ENCODE assay signal across 8 cellular contexts in the genomic region with DNA sequence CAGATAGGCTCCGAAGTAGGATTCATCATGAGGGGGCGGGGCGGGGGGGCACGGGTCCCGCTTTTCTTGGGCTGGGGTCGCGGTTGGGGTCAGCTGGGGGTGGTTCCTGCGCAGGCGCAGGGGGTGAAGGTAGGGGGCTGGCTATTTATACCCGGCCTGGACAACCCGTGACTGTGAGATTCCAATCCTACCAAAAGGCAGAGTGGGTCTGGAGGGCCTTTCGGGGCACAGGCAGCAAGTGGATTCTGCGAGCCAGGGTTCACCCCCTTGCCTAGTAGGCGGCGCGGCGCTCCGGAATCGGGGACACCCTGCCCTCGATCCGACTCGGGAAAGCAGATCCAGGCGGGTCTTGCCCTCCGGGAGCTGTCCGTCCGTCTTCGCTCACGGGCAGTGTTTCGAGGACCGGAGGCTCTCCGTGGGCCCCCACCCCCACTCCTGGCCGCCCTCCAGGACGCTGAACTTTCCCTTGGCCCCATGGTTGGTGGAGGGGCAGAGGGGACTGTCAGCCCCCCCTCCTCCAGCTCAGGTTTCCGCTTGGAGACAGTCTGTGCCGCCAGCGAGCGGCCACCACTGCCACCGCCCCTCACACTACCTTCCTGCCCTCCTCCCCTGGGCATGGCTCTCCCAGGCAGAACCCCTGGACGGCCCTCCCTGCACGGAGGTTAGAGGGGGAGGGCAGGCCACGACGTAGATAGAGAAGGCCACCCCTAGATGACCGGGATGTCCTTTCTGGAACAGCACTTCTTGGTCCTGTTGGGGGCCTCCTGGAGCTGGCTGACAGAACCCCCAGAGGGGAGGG. TPM values are rescaled to one million over a fixed set of nuclear protein-coding genes. Genes with fewer than 3 reads are reported as not detected.
DNase-seq lines count a peak whose midpoint lies in the region; ATAC-seq and TF ChIP-seq lines count a peak whose summit lies in the region.

No MANE protein-coding gene starts in this region.

- no peak for TF ChIP-seq EP300 in esophagus muscularis mucosa (IDR thresholded peaks at IDR 0.05)

- in situ Hi-C loops in Panc1 (cut with HindIII; ENCODE audit: low pct_unique_long_range_greater_than_20kb, low sequenced_read_pairs), result no loop called here

- H3K27ac ChIP-seq in Panc1 (ENCODE audit: low read length), result no peak overlapping the region
- H3K27ac ChIP-seq in esophagus muscularis mucosa (replicated peaks in 1 of 4), result peak overlapping the region; percentile 95 to 98 (median 96)

- H3K9me3 Mint-ChIP-seq in Caco-2 (ENCODE audit: unreplicated experiment) (no peaks in the 10 kb centered on the region), neural crest cell (no peaks in the 10 kb centered on the region)

- H3K4me1 ChIP-seq in Caco-2 (peaks cover 3% of the 10 kb centered on the region; the same call in 1 of the 2 replicates), Panc1 (ENCODE audit: control insufficient read depth, insufficient read depth, low read length) (no peaks in the 10 kb centered on the region), esophagus muscularis mucosa (peaks cover 47 to 71% (median 66%) of the 10 kb centered on the region in 4 donors)

- 4% methylated on average over 21 of the region's 43 CpGs for WGBS in esophagus muscularis mucosa

- H3K36me3 Mint-ChIP-seq in Caco-2 (ENCODE audit: insufficient read depth, unreplicated experiment) (peaks cover 5% of the 10 kb centered on the region), neural crest cell (ENCODE audit: low read depth) (no peaks in the 10 kb centered on the region)

- POLR2A ChIA-PET in Caco-2 (lab: Charles Lee), result interaction anchor here (1.5 kb wide), 1 partner anchor 122 kb away, joined by 3 read pairs; a partner anchor contains a TSS
- POLR2A ChIA-PET in Panc1 (lab: Charles Lee), result interaction anchor here (0.5 to 0.7 kb wide), 2 partner anchors 10 to 250 kb away, joined by 4 to 5 read pairs; no protein-coding TSS in a partner anchor

- CTCF ChIA-PET in Caco-2 (lab: Charles Lee), result interaction anchor here (0.8 to 1.4 kb wide), 2 partner anchors 12 to 21 kb away, joined by 4 to 6 read pairs; no protein-coding TSS in a partner anchor
- CTCF ChIA-PET in Panc1 (lab: Charles Lee), result interaction anchor here (1.8 kb wide), 1 partner anchor 31 kb away, joined by 13 read pairs; no protein-coding TSS in a partner anchor

- H3K9me3 ChIP-seq in Caco-2 (no peaks in the 10 kb centered on the region), Panc1 (ENCODE audit: control insufficient read depth, insufficient read depth, low read depth, low read length) (no peaks in the 10 kb centered on the region), esophagus muscularis mucosa (no peaks in the 10 kb centered on the region)

- ATAC-seq in Panc1, result no peak
- no peak for ATAC-seq in HG03280 (IDR thresholded peaks at IDR 0.05; ENCODE audit: unreplicated experiment)
- no peak for ATAC-seq in HG03439 (IDR thresholded peaks at IDR 0.05; ENCODE audit: unreplicated experiment)
- no peak for ATAC-seq in HG02970 (IDR thresholded peaks at IDR 0.05; ENCODE audit: low FRiP score, unreplicated experiment)

- H3K27ac Mint-ChIP-seq in Caco-2 (ENCODE audit: unreplicated experiment) (peak overlapping the region; percentile 85), neural crest cell (ENCODE audit: unreplicated experiment) (no peak overlapping the region)

- H3K27me3 Mint-ChIP-seq in Caco-2 (ENCODE audit: insufficient read depth, unreplicated experiment) (no peaks in the 10 kb centered on the region), neural crest cell (ENCODE audit: low read depth) (peaks cover 29% of the 10 kb centered on the region)

- DNase-seq in Caco-2 (no peak), Panc1 (ENCODE audit: low read depth, low spot score) (no peak), esophagus muscularis mucosa (ENCODE audit: extremely low spot score) (no peak), neural crest cell (ENCODE audit: low read depth, low spot score) (peak; percentile 22), NAMALWA (ENCODE audit: low spot score) (no peak)

- H3K4me3 Mint-ChIP-seq in Caco-2 (ENCODE audit: unreplicated experiment), result peak overlapping the region; percentile 85
- peak overlapping the region; percentile 90 for H3K4me3 Mint-ChIP-seq in neural crest cell

- H3K36me3 ChIP-seq in Caco-2 (ENCODE audit: control insufficient read depth, insufficient read depth, low read length), result no peaks in the 10 kb centered on the region
- H3K36me3 ChIP-seq in Panc1 (ENCODE audit: control insufficient read depth, insufficient read depth, low read length), result no peaks in the 10 kb centered on the region
- H3K36me3 ChIP-seq in esophagus muscularis mucosa, result peaks cover 26 to 35% (median 34%) of the 10 kb centered on the region in 4 donors

- intact Hi-C loops in Caco-2 (cut with micrococcal nuclease; ENCODE audit: unreplicated experiment) (loop anchor here (1.0 kb wide), 1 partner anchor 12 kb away; a partner anchor contains a TSS), Panc1 (cut with micrococcal nuclease; ENCODE audit: unreplicated experiment) (loop anchor here (2.0 kb wide), 1 partner anchor 15 kb away; no protein-coding TSS in a partner anchor), esophagus muscularis mucosa (cut with DNase I) (no loop called here)

- H3K4me3 ChIP-seq in Caco-2 (ENCODE audit: low read depth, low read length) (peak overlapping the region; percentile 54), Panc1 (ENCODE audit: low read depth in 2 of 2, low read length in 2 of 2) (peak overlapping the region; percentile 46 to 64), esophagus muscularis mucosa (peak overlapping the region; percentile 64 to 77 (median 69))

- peak; percentile 43 for TF ChIP-seq POLR2A in esophagus muscularis mucosa (IDR thresholded peaks at IDR 0.05; ENCODE audit: low read depth)

- TF ChIP-seq CTCF in Caco-2 (IDR thresholded peaks at IDR 0.05; ENCODE audit: insufficient read depth in 1 of 2, low read depth in 1 of 2, low read length in 1 of 2, severe bottlenecking in 1 of 2, unreplicated experiment in 1 of 2) (no peak), Panc1 (IDR thresholded peaks at IDR 0.05) (no peak), esophagus muscularis mucosa (IDR thresholded peaks at IDR 0.05) (no peak), neural crest cell (conservative IDR thresholded peaks at IDR 0.05) (no peak)

- H3K27me3 ChIP-seq in Caco-2 (replicated peaks; ENCODE audit: control insufficient read depth, insufficient read depth, low read length) (no peaks in the 10 kb centered on the region), Panc1 (ENCODE audit: control insufficient read depth, insufficient read depth, low read length) (no peaks in the 10 kb centered on the region), esophagus muscularis mucosa (peaks cover 0 to 7% (median 0%) of the 10 kb centered on the region in 4 donors)

- BruUV-seq in Caco-2 (replicated peaks; lab: Mats Ljungman, UMichigan) (TSS peak; percentile 35), Panc1 (replicated peaks; lab: Mats Ljungman, UMichigan) (no TSS peak)

- H3K4me1 Mint-ChIP-seq in Caco-2 (ENCODE audit: low read depth, unreplicated experiment) (peaks cover 8% of the 10 kb centered on the region), neural crest cell (peaks cover 21% of the 10 kb centered on the region)

RNA-seq across cellular contexts. Expression of a gene that starts 0.6 kb away (rescaled TPM):
- total RNA-seq in Caco-2 (2022), result 0.35 and 0.88 TPM in 2 replicates
- total RNA-seq in Panc1 (2021; ENCODE audit: unreplicated experiment), result 0.31 TPM
- 0.38 TPM for polyA plus RNA-seq in Panc1 (2012; ENCODE audit: insufficient read length)
- 100 to 1,000 TPM; 144 to 197 (median 157) TPM for total RNA-seq in esophagus muscularis mucosa
- 5.8 and 6.1 TPM in 2 replicates for total RNA-seq in neural crest cell

RNA-seq across cellular contexts. Expression of a gene that starts 12.3 kb away (rescaled TPM):
- total RNA-seq in Caco-2 (2022), result 21.1 and 27.6 TPM in 2 replicates
- 54.9 TPM for total RNA-seq in Panc1 (2021; ENCODE audit: unreplicated experiment)
- 59.7 TPM for polyA plus RNA-seq in Panc1 (2012; ENCODE audit: insufficient read length)
- 1 to 10 TPM; 3.6 to 8.7 (median 4.4) TPM for total RNA-seq in esophagus muscularis mucosa
- total RNA-seq in neural crest cell, result 0.54 and 0.96 TPM in 2 replicates

RNA-seq across cellular contexts. Expression of a gene that starts 19.9 kb away (rescaled TPM):
- 111 and 115 TPM in 2 replicates for total RNA-seq in Caco-2 (2022)
- 43.1 TPM for total RNA-seq in Panc1 (2021; ENCODE audit: unreplicated experiment)
- polyA plus RNA-seq in Panc1 (2012; ENCODE audit: insufficient read length), result 75.3 TPM
- 1 to 10 TPM; 1.7 to 3.4 (median 2.1) TPM for total RNA-seq in esophagus muscularis mucosa
- total RNA-seq in neural crest cell, result not detected in 2 replicates

RNA-seq across cellular contexts. Expression of a gene that starts 25.3 kb away (rescaled TPM):
- total RNA-seq in Caco-2 (2022), result 345 and 388 TPM in 2 replicates
- 728 TPM for total RNA-seq in Panc1 (2021; ENCODE audit: unreplicated experiment)
- polyA plus RNA-seq in Panc1 (2012; ENCODE audit: insufficient read length), result 878 TPM
- 100 to 1,000 TPM; 145 to 214 (median 204) TPM for total RNA-seq in esophagus muscularis mucosa
- total RNA-seq in neural crest cell, result 725 and 743 TPM in 2 replicates

RNA-seq across cellular contexts. Expression of a gene that starts 30.1 kb away (rescaled TPM):
- 43.2 and 43.3 TPM in 2 replicates for total RNA-seq in Caco-2 (2022)
- 89.5 TPM for total RNA-seq in Panc1 (2021; ENCODE audit: unreplicated experiment)
- polyA plus RNA-seq in Panc1 (2012; ENCODE audit: insufficient read length), result 100 TPM
- 10 to 100 TPM; 24.9 to 33.3 (median 27.8) TPM for total RNA-seq in esophagus muscularis mucosa
- total RNA-seq in neural crest cell, result 74.4 and 77.4 TPM in 2 replicates

Comparison
In these comparisons a context has a peak if more than half of its experiments do, and no peak if none do; other contexts are left out.
1. RNA of a gene that starts 0.6 kb away (total RNA-seq): 144 to 197 TPM in esophagus muscularis mucosa; 5.8 to 6.1 TPM in neural crest cell, 0.35 to 0.88 TPM in Caco-2 and 0.31 TPM in Panc1 (single experiment); every median in the first group is over 10 times any median in the second.
2. RNA of a gene that starts 19.9 kb away (total RNA-seq): 111 to 115 TPM in Caco-2 and 43.1 TPM in Panc1 (single experiment); 1.7 to 3.4 TPM in esophagus muscularis mucosa and not detected in neural crest cell; every median in the first group is over 10 times any median in the second.
3. Peak in every context shown above with its lines, with median percentiles within 50 percentile points of each other: H3K4me3 ChIP-seq.